In the genomic region with DNA sequence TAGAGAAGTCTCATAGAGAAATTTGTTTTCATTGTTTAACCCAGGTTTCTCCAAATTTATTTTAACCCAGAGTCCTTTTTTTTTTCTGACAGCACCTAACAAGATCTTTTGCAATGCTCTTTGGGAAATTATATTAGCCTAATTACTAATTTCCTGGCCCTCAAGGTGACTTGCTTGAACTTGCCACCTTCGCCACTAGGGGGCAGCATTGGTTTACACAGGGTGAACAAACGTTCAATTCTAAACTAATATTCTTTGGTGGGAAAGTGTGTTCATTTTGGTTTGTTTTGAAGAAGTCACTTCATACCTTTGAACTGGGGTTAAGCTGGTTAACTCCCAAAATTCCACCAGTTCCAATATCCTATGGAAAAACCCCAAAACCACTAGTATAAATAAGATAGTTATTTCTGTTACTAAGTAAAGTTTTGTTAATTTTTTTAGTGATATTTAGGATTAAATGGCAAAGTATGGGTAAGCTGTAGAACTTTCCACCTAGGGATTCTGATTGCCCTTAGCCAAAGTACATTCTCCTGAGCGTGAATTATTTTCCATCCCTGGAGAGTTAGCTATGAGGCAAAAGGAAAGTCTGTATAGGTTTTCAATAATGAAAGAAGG, we compare ENCODE assay signal across 8 cellular contexts. TPM values are rescaled to one million over a fixed set of nuclear protein-coding genes. Genes with fewer than 3 reads are reported as not detected.
DNase-seq lines count a peak whose midpoint lies in the region; ATAC-seq, FAIRE-seq and TF ChIP-seq lines count a peak whose summit lies in the region.

No MANE protein-coding gene starts in this region.

- H3K27me3 ChIP-seq in CD4-positive, alpha-beta T cell (ENCODE audit: control insufficient read depth, insufficient read depth, low read length) = no peaks in the 10 kb centered on the region
- H3K27me3 ChIP-seq in astrocyte (ENCODE audit: insufficient read depth, low read length) (no peaks in the 10 kb centered on the region), smooth muscle cell (ENCODE audit: low read depth) (no peaks in the 10 kb centered on the region)

- H3K27ac Mint-ChIP-seq in CD4-positive, alpha-beta T cell = no peak overlapping the region
- H3K27ac Mint-ChIP-seq in T-helper 17 cell (no peak overlapping the region), astrocyte (ENCODE audit: unreplicated experiment) (no peak overlapping the region)

- H3K27ac ChIP-seq in CD4-positive, alpha-beta T cell (ENCODE audit: low read depth, low read length) = no peak overlapping the region
- H3K27ac ChIP-seq in astrocyte (ENCODE audit: low read depth, low read length) = no peak overlapping the region
- no peak overlapping the region for H3K27ac ChIP-seq in smooth muscle cell (ENCODE audit: low read depth)

- peaks cover 10% of the 10 kb centered on the region for H3K4me1 ChIP-seq in astrocyte (ENCODE audit: insufficient read depth, low read length)
- H3K4me1 ChIP-seq in smooth muscle cell (ENCODE audit: low read depth) = no peaks in the 10 kb centered on the region

- TF ChIP-seq CTCF in CD4-positive, alpha-beta T cell (IDR thresholded peaks at IDR 0.05) = peak; percentile 93
- peak; percentile 97 for TF ChIP-seq CTCF in astrocyte (IDR thresholded peaks at IDR 0.05; ENCODE audit: insufficient read depth, low read depth, low read length)
- peak; percentile 98 for TF ChIP-seq CTCF in smooth muscle cell (IDR thresholded peaks at IDR 0.05; ENCODE audit: borderline replicate concordance, insufficient read depth, poor library complexity, severe bottlenecking)

- H3K4me2 ChIP-seq in astrocyte (ENCODE audit: low read length) = no peak overlapping the region
- no peak overlapping the region for H3K4me2 ChIP-seq in smooth muscle cell

- no peaks in the 10 kb centered on the region for H4K20me1 ChIP-seq in astrocyte (ENCODE audit: insufficient read depth, low read length)
- no peaks in the 10 kb centered on the region for H4K20me1 ChIP-seq in smooth muscle cell (ENCODE audit: low read depth)

- peak; percentile 62 to 83 (median 76) for DNase-seq in CD4-positive, alpha-beta T cell
- DNase-seq in NCI-H146 (lab: John Stamatoyannopoulos, UW) (peak; percentile 76), T-helper 17 cell (peak; percentile 57 to 74 (median 66)), astrocyte (ENCODE audit: low read depth) (peak; percentile 50), hippocampal formation (lab: John Stamatoyannopoulos, UW) (peak; percentile 49 to 53), smooth muscle cell (lab: John Stamatoyannopoulos, UW; ENCODE audit: unreplicated experiment) (peak; percentile 35)

- peak; percentile 96 for FAIRE-seq in astrocyte (lab: Jason Lieb, UNC)

- POLR2A ChIA-PET in CD4-positive, alpha-beta T cell (lab: Charles Lee) = no interaction called here

- no peaks in the 10 kb centered on the region for H3K36me3 ChIP-seq in astrocyte (ENCODE audit: insufficient read depth, low read length)
- H3K36me3 ChIP-seq in smooth muscle cell (ENCODE audit: low read depth) = no peaks in the 10 kb centered on the region

- no peaks in the 10 kb centered on the region for H3K9me3 Mint-ChIP-seq in CD4-positive, alpha-beta T cell
- no peaks in the 10 kb centered on the region for H3K9me3 Mint-ChIP-seq in astrocyte (ENCODE audit: unreplicated experiment)

- no peak overlapping the region for H3K4me3 Mint-ChIP-seq in CD4-positive, alpha-beta T cell
- H3K4me3 Mint-ChIP-seq in T-helper 17 cell (no peak overlapping the region), astrocyte (ENCODE audit: unreplicated experiment) (no peak overlapping the region)

- no peaks in the 10 kb centered on the region for H3F3A ChIP-seq in smooth muscle cell (ENCODE audit: low read depth)

- H3K79me2 ChIP-seq in astrocyte (ENCODE audit: insufficient read depth, low read length) (no peaks in the 10 kb centered on the region), smooth muscle cell (ENCODE audit: low read depth) (no peaks in the 10 kb centered on the region)

- H2AFZ ChIP-seq in astrocyte (ENCODE audit: low read depth, low read length) (no peak overlapping the region), smooth muscle cell (ENCODE audit: low read depth) (no peak overlapping the region)

- no peaks in the 10 kb centered on the region for H3K4me1 Mint-ChIP-seq in CD4-positive, alpha-beta T cell (ENCODE audit: low read depth)
- H3K4me1 Mint-ChIP-seq in T-helper 17 cell = peaks cover 2% of the 10 kb centered on the region
- H3K4me1 Mint-ChIP-seq in astrocyte (ENCODE audit: low read depth, unreplicated experiment) = peaks cover 1% of the 10 kb centered on the region

- H3K4me3 ChIP-seq in astrocyte (ENCODE audit: insufficient read depth, low read depth, low read length) = no peak overlapping the region
- H3K4me3 ChIP-seq in smooth muscle cell = no peak overlapping the region

- H3K27me3 Mint-ChIP-seq in CD4-positive, alpha-beta T cell = peaks cover 28% of the 10 kb centered on the region
- H3K27me3 Mint-ChIP-seq in T-helper 17 cell (peaks cover 40% of the 10 kb centered on the region), astrocyte (ENCODE audit: low read depth, unreplicated experiment) (no peaks in the 10 kb centered on the region)

- 12% methylated on average over 3 of the region's 3 CpGs for WGBS in smooth muscle cell (ENCODE audit: low lambda C conversion rate)

- no peaks in the 10 kb centered on the region for H3K36me3 Mint-ChIP-seq in CD4-positive, alpha-beta T cell (ENCODE audit: low read depth)
- H3K36me3 Mint-ChIP-seq in T-helper 17 cell (ENCODE audit: low read depth) = peaks cover 2% of the 10 kb centered on the region
- no peaks in the 10 kb centered on the region for H3K36me3 Mint-ChIP-seq in astrocyte (ENCODE audit: low read depth, unreplicated experiment)

- peak; percentile 29 for ATAC-seq in CD4-positive, alpha-beta T cell (ENCODE audit: poor library complexity)
- ATAC-seq in GM21528 (IDR thresholded peaks at IDR 0.05; ENCODE audit: low FRiP score, unreplicated experiment) = peak; percentile 66
- ATAC-seq in T-helper 17 cell = peak; percentile 60
- no peak for ATAC-seq in HG03439 (IDR thresholded peaks at IDR 0.05; ENCODE audit: unreplicated experiment)

- no peaks in the 10 kb centered on the region for H3K9me3 ChIP-seq in CD4-positive, alpha-beta T cell (ENCODE audit: control insufficient read depth, low read length)
- H3K9me3 ChIP-seq in T-helper 17 cell (ENCODE audit: control insufficient read depth, low read length, poor library complexity, severe bottlenecking) (no peaks in the 10 kb centered on the region), astrocyte (ENCODE audit: insufficient read depth, low read depth, low read length) (no peaks in the 10 kb centered on the region), smooth muscle cell (replicated peaks; ENCODE audit: low read depth) (no peaks in the 10 kb centered on the region)

- H3K9ac ChIP-seq in astrocyte (ENCODE audit: low read length) (no peak overlapping the region), smooth muscle cell (ENCODE audit: low read depth) (no peak overlapping the region)

- CTCF ChIA-PET in CD4-positive, alpha-beta T cell (lab: Charles Lee) = interaction anchor here (0.6 to 1.1 kb wide), 4 partner anchors 10 to 811 kb away, joined by 3 to 5 read pairs (median 4); no protein-coding TSS in a partner anchor

- intact Hi-C loops in CD4-positive, alpha-beta T cell (cut with DNase I, micrococcal nuclease) = loop anchor here (5.0 kb wide), 2 partner anchors 329 to 1939 kb away; no protein-coding TSS in a partner anchor

RNA-seq across cellular contexts. Expression of a gene that starts 13.0 kb away (rescaled TPM):
- total RNA-seq in CD4-positive, alpha-beta T cell = not detected
- total RNA-seq in T-helper 17 cell = not detected
- total RNA-seq in astrocyte = not detected in 2 replicates
- not detected in 2 replicates for total RNA-seq in smooth muscle cell
- 0.27 TPM in 1 of 2 replicates, not detected in the other for polyA plus RNA-seq in smooth muscle cell

RNA-seq across cellular contexts. Expression of a gene that starts 57.4 kb away (rescaled TPM):
- total RNA-seq in CD4-positive, alpha-beta T cell = 10 to 100 TPM; 16.5 to 17.5 TPM
- total RNA-seq in T-helper 17 cell (10 to 100 TPM; 13.3 to 18.1 TPM), astrocyte (8.0 and 10.9 TPM in 2 replicates), smooth muscle cell (15.5 and 18.9 TPM in 2 replicates)
- 11.6 and 12.4 TPM in 2 replicates for polyA plus RNA-seq in smooth muscle cell
